Comparison of ENCODE assay signal across 16 cellular contexts in the genomic region with DNA sequence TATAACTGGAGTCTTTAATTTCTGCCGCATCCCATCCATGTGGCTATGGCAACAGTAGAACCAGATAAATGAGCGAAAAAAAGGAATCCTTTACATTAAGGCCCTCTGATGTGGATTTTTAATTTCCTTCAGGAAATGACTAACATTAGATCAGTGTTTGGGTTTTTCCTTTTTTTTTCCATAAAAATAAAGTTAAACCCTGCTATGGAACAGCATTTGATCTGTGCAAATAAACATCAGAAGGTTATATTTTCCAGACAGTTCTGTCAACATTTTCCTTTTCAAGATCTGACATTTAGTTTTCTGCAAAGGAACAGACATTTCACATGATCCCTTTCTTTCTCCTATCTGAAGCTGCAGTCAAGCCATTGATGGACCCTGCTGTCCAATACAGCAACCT.
"Had no signal": no experiment of that assay in that cellular context is flagged by ENCODE, and none has a peak within 500 bp of the region (broad histone marks: within the 10 kb centered on the region; RNA-seq: fewer than 3 reads in every experiment).

No MANE protein-coding gene starts in this region.

- H3K27ac ChIP-seq: thoracic aorta had no signal

- H3K27me3 ChIP-seq: esophagus squamous epithelium had no signal

- ATAC-seq: activated naive CD8-positive, alpha-beta T cell treated with anti-CD3 and anti-CD28 coated beads, Interleukin-2, amount 50 U/mL, for 24 hours; mucosa of descending colon; natural killer cell treated with Interleukin-12 subunit alpha and Interleukin-12 subunit beta and Interleukin-15 and Interleukin-18, amount 100 ng/mL, for 72 hours; stimulated activated naive CD8-positive, alpha-beta T cell treated with anti-CD3 and anti-CD28 coated beads, Interleukin-15, amount 100 ng/mL, for 72 hours had no signal

- H3K27me3 Mint-ChIP-seq: activated CD4-positive, alpha-beta memory T cell treated with anti-CD3 and anti-CD28 coated beads, Interleukin-2, amount 10 ng/mL, durations not matched to agents 7 days and 5 days; activated naive CD8-positive, alpha-beta T cell treated with anti-CD3 and anti-CD28 coated beads, Interleukin-2, amount 50 U/mL, for 24 hours; natural killer cell treated with Interleukin-12 subunit alpha and Interleukin-12 subunit beta and Interleukin-15 and Interleukin-18, amount 100 ng/mL, for 72 hours; stimulated activated naive CD8-positive, alpha-beta T cell treated with anti-CD3 and anti-CD28 coated beads, Interleukin-15, amount 100 ng/mL, for 72 hours had no signal

- H3K4me3 ChIP-seq: esophagus squamous epithelium, lung, mucosa of descending colon, thoracic aorta had no signal

- H3K27ac Mint-ChIP-seq: activated CD4-positive, alpha-beta memory T cell treated with anti-CD3 and anti-CD28 coated beads, Interleukin-2, amount 10 ng/mL, durations not matched to agents 7 days and 5 days; activated naive CD8-positive, alpha-beta T cell treated with anti-CD3 and anti-CD28 coated beads, Interleukin-2, amount 50 U/mL, for 24 hours; immature natural killer cell; natural killer cell treated with Interleukin-12 subunit alpha and Interleukin-12 subunit beta and Interleukin-15 and Interleukin-18, amount 100 ng/mL, for 72 hours; stimulated activated naive CD8-positive, alpha-beta T cell treated with anti-CD3 and anti-CD28 coated beads, Interleukin-15, amount 100 ng/mL, for 72 hours; T-helper 2 cell treated with Interferon-gamma antibody and Interleukin-4, amounts not matched to agents 5 μg/mL and 100 μg/mL, for 36 hours had no signal

- H3K36me3 Mint-ChIP-seq: immature natural killer cell had no signal

- H3K9me3 Mint-ChIP-seq: activated CD4-positive, alpha-beta memory T cell treated with anti-CD3 and anti-CD28 coated beads, Interleukin-2, amount 10 ng/mL, durations not matched to agents 7 days and 5 days; activated naive CD8-positive, alpha-beta T cell treated with anti-CD3 and anti-CD28 coated beads, Interleukin-2, amount 50 U/mL, for 24 hours; immature natural killer cell; natural killer cell treated with Interleukin-12 subunit alpha and Interleukin-12 subunit beta and Interleukin-15 and Interleukin-18, amount 100 ng/mL, for 72 hours; stimulated activated naive CD8-positive, alpha-beta T cell treated with anti-CD3 and anti-CD28 coated beads, Interleukin-15, amount 100 ng/mL, for 72 hours; T-helper 2 cell treated with Interferon-gamma antibody and Interleukin-4, amounts not matched to agents 5 μg/mL and 100 μg/mL, for 36 hours had no signal

- H3K9me3 ChIP-seq: esophagus squamous epithelium, mucosa of descending colon, thoracic aorta had no signal

- H3K36me3 ChIP-seq: esophagus squamous epithelium, thoracic aorta had no signal

- DNase-seq: activated CD4-positive, alpha-beta memory T cell treated with anti-CD3 and anti-CD28 coated beads, Interleukin-2, amount 10 ng/mL, durations not matched to agents 7 days and 5 days; activated CD4-positive, alpha-beta T cell treated with anti-CD3 and anti-CD28 coated beads for 1 hour; activated naive CD4-positive, alpha-beta T cell; activated naive CD8-positive, alpha-beta T cell treated with anti-CD3 and anti-CD28 coated beads, Interleukin-2, amount 50 U/mL, for 24 hours; esophagus squamous epithelium; immature natural killer cell; left cardiac atrium; mucosa of descending colon; nucleus accumbens; stimulated activated CD4-positive, alpha-beta T cell treated with anti-CD3 and anti-CD28 coated beads, Interleukin-15, amount 100 ng/mL, for 24 hours; stimulated activated CD4-positive, alpha-beta T cell treated with anti-CD3 and anti-CD28 coated beads, Interleukin-4, amount 100 ng/mL, for 4 hours; stimulated activated naive CD8-positive, alpha-beta T cell treated with anti-CD3 and anti-CD28 coated beads, Interleukin-15, amount 100 ng/mL, for 72 hours had no signal

- H3K4me3 Mint-ChIP-seq: activated CD4-positive, alpha-beta memory T cell treated with anti-CD3 and anti-CD28 coated beads, Interleukin-2, amount 10 ng/mL, durations not matched to agents 7 days and 5 days; activated naive CD8-positive, alpha-beta T cell treated with anti-CD3 and anti-CD28 coated beads, Interleukin-2, amount 50 U/mL, for 24 hours; immature natural killer cell; natural killer cell treated with Interleukin-12 subunit alpha and Interleukin-12 subunit beta and Interleukin-15 and Interleukin-18, amount 100 ng/mL, for 72 hours; stimulated activated naive CD8-positive, alpha-beta T cell treated with anti-CD3 and anti-CD28 coated beads, Interleukin-15, amount 100 ng/mL, for 72 hours; T-helper 2 cell treated with Interferon-gamma antibody and Interleukin-4, amounts not matched to agents 5 μg/mL and 100 μg/mL, for 36 hours had no signal
